In genomic region chr17:37489197-37490001, GRCh38 we compare ENCODE assay signal across 8 cellular contexts. TPM values are rescaled to one million over a fixed set of nuclear protein-coding genes. Genes with fewer than 3 reads are reported as not detected.
DNase-seq lines count a peak whose midpoint lies in the region; ATAC-seq and TF ChIP-seq lines count a peak whose summit lies in the region.

DUSP14 (plus strand) TSS chr17:37489891; CDS start chr17:37512273, 22,382 bp downstream.

- H3K27ac ChIP-seq in colonic mucosa = peak within 1 kb of the TSS; percentile 81

- in situ Hi-C loops in ACHN (cut with HindIII; ENCODE audit: low pct_ligation_motif_present, low pct_unique_long_range_greater_than_20kb, low sequenced_read_pairs) = no loop called here

- intact Hi-C loops in colonic mucosa (cut with DNase I) = no loop called here
- intact Hi-C loops in left colon (cut with DNase I, micrococcal nuclease) = no loop called here

- no peaks in the 10 kb centered on the region for H3K4me1 ChIP-seq in colonic mucosa

- peak within 1 kb of the TSS; percentile 72 to 81 for H3K9ac ChIP-seq in colonic mucosa (ENCODE audit: low read depth in 2 of 2, low read length in 2 of 2)

- DNase-seq in ACHN = peak; percentile 90
- peak; percentile 77 for DNase-seq in NCI-H226
- peak; percentile 82 for DNase-seq in activated CD4-positive, alpha-beta T cell treated with anti-CD3 and anti-CD28 coated beads for 48 hours
- DNase-seq in colonic mucosa = peak; percentile 72
- DNase-seq in left colon = peak; percentile 73 to 81
- peak; percentile 69 to 76 for DNase-seq in stimulated activated CD4-positive, alpha-beta T cell treated with anti-CD3 and anti-CD28 coated beads, Interleukin-1b, Interleukin-23, amount 100 ng/mL, for 4 hours (ENCODE audit: low read depth in 2 of 2)

- TF ChIP-seq CTCF in colonic mucosa (IDR thresholded peaks at IDR 0.05) = no peak

- H3K27me3 ChIP-seq in colonic mucosa = no peaks in the 10 kb centered on the region

- H3K9me3 ChIP-seq in colonic mucosa = no peaks in the 10 kb centered on the region

- ATAC-seq in GM18520 (IDR thresholded peaks at IDR 0.05; ENCODE audit: unreplicated experiment) (peak; percentile 62), HG03095 (IDR thresholded peaks at IDR 0.05; ENCODE audit: unreplicated experiment) (peak; percentile 52), left colon (peak; percentile 84)

- no peaks in the 10 kb centered on the region for H3K36me3 ChIP-seq in colonic mucosa

- peak within 1 kb of the TSS; percentile 87 for H3K4me3 ChIP-seq in colonic mucosa

RNA-seq across cellular contexts. Expression of gene DUSP14, which starts in this region (rescaled TPM):
- total RNA-seq in colonic mucosa = 1 to 10 TPM; 2.2 to 3.0 TPM
- 1 to 10 TPM; 2.0 to 3.4 TPM for total RNA-seq in left colon

Comparison
In these comparisons a context has a peak if more than half of its experiments do, and no peak if none do; other contexts are left out.
1. Peak in every context shown above with its lines: DNase-seq, ATAC-seq, H3K4me3 ChIP-seq and H3K27ac ChIP-seq.